8 cellular contexts compared by ENCODE assay signal in the genomic region with DNA sequence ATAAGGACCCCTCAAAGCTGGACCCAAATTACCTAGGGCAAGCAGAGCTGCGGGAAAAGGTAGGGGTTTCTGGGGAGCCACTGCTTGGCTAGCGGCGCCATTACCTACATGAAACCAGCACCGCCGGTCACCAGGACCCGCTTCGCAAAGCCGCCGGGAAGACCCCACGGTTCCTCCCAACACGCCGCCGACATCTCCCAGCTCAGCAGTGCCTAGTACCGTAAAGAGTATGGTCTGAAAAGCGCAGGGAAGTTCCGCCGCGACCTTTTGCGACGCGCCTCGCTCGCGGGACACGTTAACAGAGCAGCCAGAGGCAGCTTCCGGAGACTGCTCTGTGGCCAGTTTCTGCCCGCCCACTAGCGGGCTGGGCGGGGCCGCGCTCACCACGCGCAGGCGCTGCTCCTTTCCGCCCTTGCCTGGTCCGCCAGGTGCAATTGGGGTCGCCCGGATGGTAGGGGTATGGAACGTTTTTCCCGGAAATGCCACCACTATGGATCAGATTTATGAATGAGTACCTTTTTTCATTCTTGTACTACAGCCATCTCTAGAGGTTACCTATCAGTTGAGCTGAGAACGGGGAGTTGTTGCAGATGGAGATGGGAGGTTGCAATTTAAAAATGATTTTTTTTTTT. TPM values are rescaled to one million over a fixed set of nuclear protein-coding genes. Genes with fewer than 3 reads are reported as not detected.
DNase-seq lines count a peak whose midpoint lies in the region; ATAC-seq and TF ChIP-seq lines count a peak whose summit lies in the region.

A gene with protein sequence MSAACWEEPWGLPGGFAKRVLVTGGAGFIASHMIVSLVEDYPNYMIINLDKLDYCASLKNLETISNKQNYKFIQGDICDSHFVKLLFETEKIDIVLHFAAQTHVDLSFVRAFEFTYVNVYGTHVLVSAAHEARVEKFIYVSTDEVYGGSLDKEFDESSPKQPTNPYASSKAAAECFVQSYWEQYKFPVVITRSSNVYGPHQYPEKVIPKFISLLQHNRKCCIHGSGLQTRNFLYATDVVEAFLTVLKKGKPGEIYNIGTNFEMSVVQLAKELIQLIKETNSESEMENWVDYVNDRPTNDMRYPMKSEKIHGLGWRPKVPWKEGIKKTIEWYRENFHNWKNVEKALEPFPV (minus strand): TSS at position 210 of the 632 bp plus-strand sequence. CDS start 16 bp downstream, at position 194.

- ATAC-seq in GM18511 (IDR thresholded peaks at IDR 0.05; ENCODE audit: unreplicated experiment) (peak; percentile 96), HG03025 (IDR thresholded peaks at IDR 0.05; ENCODE audit: low FRiP score, unreplicated experiment) (peak; percentile 95)

- TF ChIP-seq CTCF in astrocyte of the cerebellum (IDR thresholded peaks at IDR 0.05; ENCODE audit: low read depth, low read length, missing control alignments) (no peak), vagina (IDR thresholded peaks at IDR 0.05) (peak in 1 of 3 experiments; percentile 20)

- H3K36me3 ChIP-seq in rectal smooth muscle tissue (ENCODE audit: control insufficient read depth, insufficient read depth, low read length) = peaks cover 3% of the 10 kb centered on the region
- H3K36me3 ChIP-seq in vagina = peaks cover 0 to 11% of the 10 kb centered on the region in 2 donors

- DNase-seq in NCI-H2081 (lab: John Stamatoyannopoulos, UW) (peak; percentile 88 to 96), T-helper 9 cell (peak; percentile 71), astrocyte of the cerebellum (ENCODE audit: low read depth) (peak; percentile 60), hepatic stellate cell (ENCODE audit: low spot score) (peak; percentile 92), vagina (ENCODE audit: extremely low spot score in 2 of 2) (peak in 1 of 2 donors; percentile 90)

- H3K9ac ChIP-seq in rectal smooth muscle tissue (ENCODE audit: low read length) = peak within 1 kb of the TSS; percentile 85

- intact Hi-C loops in vagina (cut with DNase I) = no loop called here

- in situ Hi-C loops in astrocyte of the cerebellum (cut with HindIII; ENCODE audit: low sequenced_read_pairs) = no loop called here

- H3K27me3 ChIP-seq in rectal smooth muscle tissue (ENCODE audit: control insufficient read depth, insufficient read depth, low read length) (no peaks in the 10 kb centered on the region), vagina (no peaks in the 10 kb centered on the region)

- peak in 1 of 2 donors; percentile 53 for TF ChIP-seq POLR2A in vagina (IDR thresholded peaks at IDR 0.05)

- H3K4me3 ChIP-seq in astrocyte of the cerebellum (ENCODE audit: low read depth, low read length) (peak within 1 kb of the TSS; percentile 67), rectal smooth muscle tissue (ENCODE audit: low read length) (peak within 1 kb of the TSS; percentile 96), vagina (peak within 1 kb of the TSS; percentile 70 to 88)

- H3K27ac ChIP-seq in rectal smooth muscle tissue (ENCODE audit: low read depth, low read length) (peak within 1 kb of the TSS; percentile 70), vagina (peak within 1 kb of the TSS; percentile 71)

- H3K9me3 ChIP-seq in vagina = no peaks in the 10 kb centered on the region

- H3K4me1 ChIP-seq in rectal smooth muscle tissue (ENCODE audit: control insufficient read depth, insufficient read depth, low read length) = peaks cover 8% of the 10 kb centered on the region
- peaks cover 22% of the 10 kb centered on the region for H3K4me1 ChIP-seq in vagina

RNA-seq across cellular contexts. Expression of the gene that starts here (rescaled TPM):
- total RNA-seq in vagina = 9.6 TPM
